In genomic region chr4:102665527-102665926, GRCh38 we compare ENCODE assay signal across 1 cellular context.
TF ChIP-seq lines count a peak whose summit lies in the region.

No MANE protein-coding gene starts in this region.

TF ChIP-seq in IMR-90, 13 proteins besides CTCF, POLR2A, EP300 and RAD21 (continued from another document):
- TF ChIP-seq FOS (IDR thresholded peaks at IDR 0.05; ENCODE audit: low read depth, low read length): no peak
- no peak for TF ChIP-seq MAZ (IDR thresholded peaks at IDR 0.05; ENCODE audit: borderline replicate concordance, low read depth, low read length)
- no peak for TF ChIP-seq RCOR1 (IDR thresholded peaks at IDR 0.05; ENCODE audit: insufficient replicate concordance, low read length)
- TF ChIP-seq MAFK (IDR thresholded peaks at IDR 0.05; ENCODE audit: low read depth, low read length): no peak
